Comparison of ENCODE assay signal across 3 cellular contexts in genomic region chr17:73496232-73496631, GRCh38.
TF ChIP-seq lines count a peak whose summit lies in the region.

No MANE protein-coding gene starts in this region.

TF ChIP-seq in HepG2, 621 proteins besides CTCF, POLR2A, EP300 and RAD21:
- TF ChIP-seq TCF7L2 (IDR thresholded peaks at IDR 0.05; ENCODE audit: low read depth, low read length) (no peak), ZNF629 (CRISPR knock-in tag; conservative IDR thresholded peaks at IDR 0.05) (0 out of 2 replicates have a peak, but pooled peaks have one; percentile 26)

TF ChIP-seq in H1, 55 proteins besides CTCF, POLR2A, EP300 and RAD21:
- TF ChIP-seq JUND (IDR thresholded peaks at IDR 0.05; ENCODE audit: low read length): no peak
- TF ChIP-seq RBBP5 (IDR thresholded peaks at IDR 0.05; ENCODE audit: borderline replicate concordance, low read depth, low read length): no peak
- TF ChIP-seq ATF3 (IDR thresholded peaks at IDR 0.05; ENCODE audit: insufficient read depth, low read depth, low read length): no peak

TF ChIP-seq in GM23338, 12 proteins besides CTCF, POLR2A, EP300 and RAD21:
- TF ChIP-seq ZNF114 (CRISPR knock-in tag; IDR thresholded peaks at IDR 0.05) (no peak), ZNF331 (CRISPR knock-in tag; IDR thresholded peaks at IDR 0.05; ENCODE audit: low read depth) (no peak), JUNB (IDR thresholded peaks at IDR 0.05; ENCODE audit: unreplicated experiment) (no peak), CREB1 (CRISPR knock-in tag; IDR thresholded peaks at IDR 0.05; ENCODE audit: low read depth) (no peak), STAT1 (IDR thresholded peaks at IDR 0.05; ENCODE audit: unreplicated experiment) (no peak), EZH2 (IDR thresholded peaks at IDR 0.05; ENCODE audit: low read depth, unreplicated experiment) (no peak), NANOG (IDR thresholded peaks at IDR 0.05; ENCODE audit: borderline replicate concordance) (no peak), ZNF462 (CRISPR knock-in tag; IDR thresholded peaks at IDR 0.05) (no peak), EZH2phosphoT487 (IDR thresholded peaks at IDR 0.05; ENCODE audit: unreplicated experiment) (no peak)
